In the genomic region with DNA sequence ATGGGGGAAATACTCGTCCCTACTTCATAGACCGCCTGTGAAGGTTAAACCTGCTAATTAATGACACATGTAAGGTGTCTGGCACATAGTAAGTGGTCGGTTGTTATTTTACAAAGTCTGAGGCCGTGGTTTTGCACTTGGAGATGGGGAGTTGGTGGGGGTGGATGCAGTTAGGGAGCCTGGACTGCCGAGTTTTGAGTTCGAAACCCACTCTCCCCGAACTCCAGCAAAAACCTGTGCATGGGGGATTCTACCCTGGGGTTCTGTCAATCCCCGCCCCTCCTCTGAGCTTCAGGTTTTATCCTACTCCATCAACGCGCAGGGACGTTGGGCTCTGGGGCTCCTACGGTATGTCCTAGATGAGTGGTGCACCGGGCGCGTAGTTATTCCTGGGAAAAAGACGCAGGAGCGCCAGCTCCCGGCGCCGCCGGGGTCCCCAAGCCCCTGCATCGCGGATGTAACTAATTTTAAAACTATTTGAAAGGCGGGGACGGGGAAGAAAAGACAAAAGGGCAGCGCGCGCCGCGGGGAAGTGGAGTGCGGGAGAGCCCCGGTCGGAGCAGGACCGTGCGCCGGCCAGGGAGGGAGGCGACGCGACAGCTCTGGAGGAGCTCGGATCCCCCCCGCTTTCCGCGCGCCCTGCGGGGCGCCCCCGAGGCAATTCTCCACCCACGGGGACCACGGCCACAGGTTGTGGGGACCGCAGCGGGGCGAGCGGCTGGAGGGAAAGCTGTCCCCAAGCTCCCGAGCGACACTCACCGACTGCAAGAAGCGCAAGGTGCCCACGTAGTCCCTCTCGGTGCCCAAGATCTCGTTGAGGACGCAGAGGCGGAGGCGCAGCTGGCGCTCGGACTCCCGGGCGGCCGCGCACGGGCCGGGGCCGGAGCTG, we compare ENCODE assay signal across 8 cellular contexts. TPM values are rescaled to one million over a fixed set of nuclear protein-coding genes. Genes with fewer than 3 reads are reported as not detected.
A peak's percentile ranks its signal among the peaks of the same experiment; 100 is the strongest.
DNase-seq lines count a peak whose midpoint lies in the region; ATAC-seq and TF ChIP-seq lines count a peak whose summit lies in the region.

No MANE protein-coding gene starts in this region.

- H3K36me3 ChIP-seq in effector memory CD4-positive, alpha-beta T cell (ENCODE audit: control insufficient read depth, insufficient read depth, low read length) = no peaks in the 10 kb centered on the region
- no peaks in the 10 kb centered on the region for H3K36me3 ChIP-seq in muscle layer of duodenum (ENCODE audit: control insufficient read depth in 1 of 2, insufficient read depth in 2 of 2, low read length in 2 of 2)
- no peaks in the 10 kb centered on the region for H3K36me3 ChIP-seq in uterus

- peak; percentile 3 for ATAC-seq in HG03097 (IDR thresholded peaks at IDR 0.05; ENCODE audit: low FRiP score, unreplicated experiment)

- H3K27me3 ChIP-seq in effector memory CD4-positive, alpha-beta T cell (replicated peaks; ENCODE audit: control insufficient read depth, insufficient read depth, low read length, poor library complexity, severe bottlenecking) = no peaks in the 10 kb centered on the region
- H3K27me3 ChIP-seq in muscle layer of duodenum (ENCODE audit: low read depth, low read length) (no peaks in the 10 kb centered on the region), uterus (no peaks in the 10 kb centered on the region)

- peaks cover 6% of the 10 kb centered on the region for H3K36me3 Mint-ChIP-seq in T-helper 2 cell treated with Interferon-gamma antibody and Interleukin-4, amounts not matched to agents 5 μg/mL and 100 μg/mL, for 36 hours (ENCODE audit: low read depth)

- TF ChIP-seq CTCF in uterus (IDR thresholded peaks at IDR 0.05) = no peak

- peak overlapping the region; percentile 89 for H3K4me3 ChIP-seq in effector memory CD4-positive, alpha-beta T cell (ENCODE audit: insufficient read depth, low read depth, low read length, poor library complexity, severe bottlenecking)
- H3K4me3 ChIP-seq in muscle layer of duodenum (ENCODE audit: low read depth in 1 of 2, low read length in 2 of 2) (peak overlapping the region; percentile 70 to 72), uterus (peak overlapping the region; percentile 36 to 51)

- peak; percentile 40 to 46 for DNase-seq in stimulated activated CD4-positive, alpha-beta T cell treated with anti-CD3 and anti-CD28 coated beads, Interleukin-2, amount 100 ng/mL, for 24 hours
- DNase-seq in stimulated activated CD4-positive, alpha-beta T cell treated with anti-CD3 and anti-CD28 coated beads, Interleukin-2, amount 100 ng/mL, for 48 hours = no peak
- peak; percentile 37 for DNase-seq in T-helper 2 cell treated with Interferon-gamma antibody and Interleukin-4, amounts not matched to agents 5 μg/mL and 100 μg/mL, for 36 hours (ENCODE audit: low spot score)
- peak in 1 of 3 donors; percentile 19 for DNase-seq in effector memory CD4-positive, alpha-beta T cell
- DNase-seq in uterus (no peak), foreskin melanocyte (no peak)

- H3K9me3 Mint-ChIP-seq in T-helper 2 cell treated with Interferon-gamma antibody and Interleukin-4, amounts not matched to agents 5 μg/mL and 100 μg/mL, for 36 hours = no peaks in the 10 kb centered on the region

- peaks cover 29% of the 10 kb centered on the region for H3K4me1 ChIP-seq in effector memory CD4-positive, alpha-beta T cell (ENCODE audit: control insufficient read depth, insufficient read depth, low read length, poor library complexity, severe bottlenecking)
- H3K4me1 ChIP-seq in muscle layer of duodenum (ENCODE audit: control insufficient read depth in 1 of 2, insufficient read depth in 2 of 2, low read length in 2 of 2) (peaks cover 16 to 40% of the 10 kb centered on the region in 2 donors), uterus (no peaks in the 10 kb centered on the region)

- no peak for TF ChIP-seq POLR2A in uterus (IDR thresholded peaks at IDR 0.05)

- H3K27me3 Mint-ChIP-seq in T-helper 2 cell treated with Interferon-gamma antibody and Interleukin-4, amounts not matched to agents 5 μg/mL and 100 μg/mL, for 36 hours (ENCODE audit: low read depth) = peaks cover 50% of the 10 kb centered on the region

- H3K9me3 ChIP-seq in effector memory CD4-positive, alpha-beta T cell (ENCODE audit: control insufficient read depth, low read length) = no peaks in the 10 kb centered on the region
- H3K9me3 ChIP-seq in muscle layer of duodenum (ENCODE audit: control insufficient read depth in 1 of 2, low read length in 2 of 2) (no peaks in the 10 kb centered on the region), uterus (no peaks in the 10 kb centered on the region)

- peak overlapping the region; percentile 73 for H3K27ac Mint-ChIP-seq in T-helper 2 cell treated with Interferon-gamma antibody and Interleukin-4, amounts not matched to agents 5 μg/mL and 100 μg/mL, for 36 hours

- peak overlapping the region; percentile 68 for H3K27ac ChIP-seq in effector memory CD4-positive, alpha-beta T cell (ENCODE audit: insufficient read depth, low read length, poor library complexity, severe bottlenecking)
- peak overlapping the region; percentile 41 for H3K27ac ChIP-seq in muscle layer of duodenum (ENCODE audit: low read length)
- peak overlapping the region in 1 of 2 donors; percentile 33 for H3K27ac ChIP-seq in uterus

- H3K4me1 Mint-ChIP-seq in T-helper 2 cell treated with Interferon-gamma antibody and Interleukin-4, amounts not matched to agents 5 μg/mL and 100 μg/mL, for 36 hours (ENCODE audit: low read depth) = peaks cover 44% of the 10 kb centered on the region

- intact Hi-C loops in uterus (cut with DNase I; ENCODE audit: low total_unique reads) = no loop called here

- H3K4me3 Mint-ChIP-seq in T-helper 2 cell treated with Interferon-gamma antibody and Interleukin-4, amounts not matched to agents 5 μg/mL and 100 μg/mL, for 36 hours = peak overlapping the region; percentile 95

RNA-seq across cellular contexts. Expression of a gene that starts 0.7 kb away (rescaled TPM):
- 10 to 100 TPM in 2 of 4 donors, 1 to 10 TPM in 2; 3.6 to 19.7 (median 11.3) TPM for total RNA-seq in uterus

Comparison
In these comparisons a context has a peak if more than half of its experiments do, and no peak if none do; other contexts are left out.
1. DNase-seq: peak in stimulated activated CD4-positive, alpha-beta T cell treated with anti-CD3 and anti-CD28 coated beads, Interleukin-2, amount 100 ng/mL, for 24 hours (2 of 2) and T-helper 2 cell treated with Interferon-gamma antibody and Interleukin-4, amounts not matched to agents 5 μg/mL and 100 μg/mL, for 36 hours (single experiment); none in stimulated activated CD4-positive, alpha-beta T cell treated with anti-CD3 and anti-CD28 coated beads, Interleukin-2, amount 100 ng/mL, for 48 hours (0 of 2), uterus (0 of 2) and foreskin melanocyte (single experiment).
2. Peak in every context shown above with its lines, with median percentiles within 50 percentile points of each other: H3K4me3 ChIP-seq.